Comparison of ENCODE assay signal across 24 cellular contexts in genomic region chr6:133207754-133208153, GRCh38. TPM values are rescaled to one million over a fixed set of nuclear protein-coding genes. Genes with fewer than 3 reads are reported as not detected.
"Had no signal": no experiment of that assay in that cellular context is flagged by ENCODE, and none has a peak within 500 bp of the region (broad histone marks: within the 10 kb centered on the region; RNA-seq: fewer than 3 reads in every experiment).

No MANE protein-coding gene starts in this region.

- H3K4me1 ChIP-seq: suprapubic skin, tibial artery, upper lobe of left lung, uterus had no signal

- H3K4me1 Mint-ChIP-seq: endodermal cell; naive thymus-derived CD8-positive, alpha-beta T cell; stimulated activated effector memory CD8-positive, alpha-beta T cell treated with anti-CD3 and anti-CD28 coated beads, Interleukin-12 subunit alpha, Interleukin-12 subunit beta, amount 100 ng/mL, for 72 hours had no signal

- ATAC-seq: left cardiac atrium; left ventricle myocardium superior; naive thymus-derived CD8-positive, alpha-beta T cell; stimulated activated effector memory CD8-positive, alpha-beta T cell treated with anti-CD3 and anti-CD28 coated beads, Interleukin-12 subunit alpha, Interleukin-12 subunit beta, amount 100 ng/mL, for 72 hours; stimulated activated naive CD8-positive, alpha-beta T cell treated with anti-CD3 and anti-CD28 coated beads, Interleukin-15, Interleukin-2, amounts not matched to agents 100 U/mL and 50 U/mL, for 24 hours had no signal

- DNase-seq: effector CD4-positive, alpha-beta T cell; endodermal cell; erythroblast; foreskin melanocyte; head of caudate nucleus; kidney; left cardiac atrium; left ventricle myocardium superior; midbrain; naive thymus-derived CD8-positive, alpha-beta T cell; right cardiac atrium; stimulated activated CD4-positive, alpha-beta T cell treated with anti-CD3 and anti-CD28 coated beads, Interleukin-4, amount 100 ng/mL, for 1 hour; stimulated activated CD8-positive, alpha-beta memory T cell treated with anti-CD3 and anti-CD28 coated beads, Interleukin-4, amount 100 ng/mL, for 48 hours; stimulated activated naive CD8-positive, alpha-beta T cell treated with anti-CD3 and anti-CD28 coated beads, Interleukin-15, Interleukin-2, amounts not matched to agents 100 U/mL and 50 U/mL, for 24 hours; tibial artery; upper lobe of left lung; uterus had no signal

- H3K4me3 ChIP-seq: coronary artery, hepatocyte, lung, suprapubic skin, tibial artery, upper lobe of left lung, uterus had no signal

- H3K4me2 ChIP-seq: hepatocyte had no signal

- H3K36me3 ChIP-seq: neutrophil, suprapubic skin, tibial artery, upper lobe of left lung, uterus had no signal

- H3K27me3 ChIP-seq: hepatocyte, neutrophil, suprapubic skin, tibial artery, upper lobe of left lung had no signal

- H3K9me3 ChIP-seq: neutrophil, suprapubic skin, upper lobe of left lung, uterus had no signal

- H3K4me3 Mint-ChIP-seq: endodermal cell; naive thymus-derived CD8-positive, alpha-beta T cell; stimulated activated effector memory CD8-positive, alpha-beta T cell treated with anti-CD3 and anti-CD28 coated beads, Interleukin-12 subunit alpha, Interleukin-12 subunit beta, amount 100 ng/mL, for 72 hours had no signal

- H3K27ac ChIP-seq: coronary artery, hepatocyte, neutrophil, suprapubic skin, tibial artery, upper lobe of left lung, uterus had no signal

- H3K36me3 Mint-ChIP-seq: stimulated activated effector memory CD8-positive, alpha-beta T cell treated with anti-CD3 and anti-CD28 coated beads, Interleukin-12 subunit alpha, Interleukin-12 subunit beta, amount 100 ng/mL, for 72 hours had no signal

- H2AFZ ChIP-seq: hepatocyte had no signal

- H3K79me2 ChIP-seq: hepatocyte had no signal

- H3K27ac Mint-ChIP-seq: endodermal cell; naive thymus-derived CD8-positive, alpha-beta T cell; stimulated activated effector memory CD8-positive, alpha-beta T cell treated with anti-CD3 and anti-CD28 coated beads, Interleukin-12 subunit alpha, Interleukin-12 subunit beta, amount 100 ng/mL, for 72 hours had no signal

RNA-seq across cellular contexts. Expression of gene EYA4, which starts 33.4 kb away (rescaled TPM):
- total RNA-seq: endothelial cell of umbilical vein; naive thymus-derived CD8-positive, alpha-beta T cell had no signal
- polyA plus RNA-seq: endothelial cell of umbilical vein; naive thymus-derived CD8-positive, alpha-beta T cell had no signal
